Comparison of ENCODE assay signal across 9 cellular contexts in the genomic region with DNA sequence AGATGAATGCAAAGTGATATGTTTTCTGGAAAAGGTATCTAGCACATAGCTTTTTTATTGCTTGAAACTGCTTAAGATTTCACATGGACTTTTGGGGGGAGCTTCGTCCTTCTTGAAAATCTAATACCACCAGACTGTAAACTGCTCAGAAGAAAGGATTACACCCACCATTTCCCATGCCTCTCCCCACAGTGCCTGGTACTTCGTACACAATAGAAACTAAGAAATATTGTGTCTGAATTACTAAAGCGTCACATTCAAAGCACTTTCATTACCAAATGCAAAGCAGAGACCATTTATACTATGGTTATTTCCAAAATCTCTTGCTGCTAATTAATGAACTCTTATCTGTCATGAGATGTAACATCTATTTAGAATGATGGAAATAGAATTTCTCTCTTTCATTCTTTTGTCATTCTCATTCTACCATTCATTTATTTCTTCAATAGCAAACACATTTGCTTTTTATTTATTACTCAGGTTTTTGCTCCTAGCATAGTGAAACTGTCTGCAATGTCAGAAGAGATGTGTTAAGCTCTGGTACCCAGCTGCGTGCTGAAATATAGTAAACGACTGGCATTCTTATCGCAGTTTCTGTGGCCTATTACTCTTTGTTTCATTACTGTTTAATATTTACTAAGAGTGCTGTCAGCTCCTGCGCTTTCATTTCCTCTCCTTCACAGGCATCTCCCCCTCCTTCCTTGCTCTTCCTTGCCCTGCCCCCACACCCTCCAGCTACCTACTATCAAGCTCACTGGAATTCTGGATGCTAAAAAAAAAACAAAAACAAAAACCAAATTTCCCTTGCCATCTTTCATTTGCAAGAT. TPM values are rescaled to one million over a fixed set of nuclear protein-coding genes. Genes with fewer than 3 reads are reported as not detected.
A peak's percentile ranks its signal among the peaks of the same experiment; 100 is the strongest.
DNase-seq lines count a peak whose midpoint lies in the region; ATAC-seq and TF ChIP-seq lines count a peak whose summit lies in the region.
"Had no signal": no experiment of that assay in that cellular context is flagged by ENCODE, and none has a peak within 500 bp of the region (broad histone marks: within the 10 kb centered on the region; RNA-seq: fewer than 3 reads in every experiment).

No MANE protein-coding gene starts in this region.

- POLR2A ChIA-PET in RWPE1 (lab: Yijun Ruan, JAX; ENCODE audit: low non-redundant PET) = no interaction called here

- DNase-seq in memory B cell (ENCODE audit: low spot score in 2 of 2) (no peak), RWPE1 (ENCODE audit: low spot score) (no peak), DMS153 treated with DMSO at 0.1 percent for 48 hours (lab: John Stamatoyannopoulos, UW; ENCODE audit: unreplicated experiment) (no peak), NCI-H1105 treated with DMSO at 0.1 percent for 48 hours (lab: John Stamatoyannopoulos, UW) (no peak), posterior vena cava (ENCODE audit: low spot score) (no peak)
- DNase-seq: NCI-H748 treated with DMSO at 0.1 percent for 48 hours had no signal

- TF ChIP-seq CTCF in RWPE1 (conservative IDR thresholded peaks at IDR 0.05; ENCODE audit: low read depth) = no peak

- CTCF ChIA-PET in RWPE1 (lab: Yijun Ruan, JAX) = no interaction called here

- intact Hi-C loops in posterior vena cava (cut with DNase I) = no loop called here

- peak; percentile 86 for ATAC-seq in GM18519 (IDR thresholded peaks at IDR 0.05; ENCODE audit: low FRiP score, unreplicated experiment)
- peak; percentile 87 for ATAC-seq in GM21529 (IDR thresholded peaks at IDR 0.05; ENCODE audit: unreplicated experiment)
- peak; percentile 90 for ATAC-seq in HG03432 (IDR thresholded peaks at IDR 0.05; ENCODE audit: unreplicated experiment)
- ATAC-seq in memory B cell (ENCODE audit: low read depth) = peak; percentile 59

- peaks cover 19% of the 10 kb centered on the region for H3K27me3 Mint-ChIP-seq in memory B cell

- H3K4me1 Mint-ChIP-seq in memory B cell = peaks cover 22% of the 10 kb centered on the region

- peak overlapping the region; percentile 59 for H3K27ac Mint-ChIP-seq in memory B cell

- no peaks in the 10 kb centered on the region for H3K36me3 Mint-ChIP-seq in memory B cell

- H3K4me3 Mint-ChIP-seq in memory B cell = peak overlapping the region; percentile 71

- no peaks in the 10 kb centered on the region for H3K9me3 Mint-ChIP-seq in memory B cell

- no peak overlapping the region for H3K27ac ChIP-seq in RWPE1

RNA-seq across cellular contexts. Expression of gene RAPGEF2, which starts 51.4 kb away (rescaled TPM):
- 10 to 100 TPM; 25.6 to 28.2 TPM for total RNA-seq in posterior vena cava
